Comparison of ENCODE assay signal across 2 cellular contexts in the genomic region with DNA sequence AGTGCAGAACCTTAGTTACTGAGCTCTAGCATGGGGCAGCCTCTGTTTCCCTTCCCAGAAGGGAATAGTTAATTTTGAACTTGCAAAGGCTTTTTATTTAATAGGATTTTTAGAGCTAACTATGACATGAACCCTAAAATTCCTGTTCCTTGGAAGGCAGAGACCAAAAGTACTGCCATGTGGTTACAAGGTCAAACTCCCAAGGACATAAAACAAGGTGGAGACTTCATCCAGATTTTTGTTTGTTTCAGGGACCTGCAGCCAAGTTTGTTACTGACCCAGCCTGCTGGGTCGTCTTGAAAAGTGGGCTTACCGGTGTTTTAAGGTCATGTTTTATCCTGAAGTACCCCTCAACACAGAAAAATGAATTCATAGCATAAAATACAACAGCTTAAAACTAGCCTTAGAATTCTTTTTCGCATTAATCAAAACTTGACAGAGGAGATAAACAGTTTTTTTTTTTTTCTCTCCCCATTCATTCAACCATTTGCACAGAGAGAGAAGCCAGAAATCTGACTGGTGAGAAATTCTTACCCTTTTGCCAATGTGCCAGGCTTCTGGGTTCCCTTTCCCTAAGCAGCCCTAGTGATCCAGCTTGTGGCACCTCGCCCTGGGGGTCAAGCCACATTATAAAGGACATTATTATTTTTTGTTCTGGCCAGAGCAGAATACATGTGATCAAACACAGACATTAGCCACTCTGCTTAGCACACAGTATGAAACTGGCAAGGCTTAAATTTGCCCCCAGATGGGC.
TF ChIP-seq lines count a peak whose summit lies in the region.

No MANE protein-coding gene starts in this region.

TF ChIP-seq in K562, 482 proteins besides CTCF, POLR2A, EP300 and RAD21:
- TF ChIP-seq L3MBTL2 (IDR thresholded peaks at IDR 0.05): no peak
- TF ChIP-seq ESRRA (IDR thresholded peaks at IDR 0.05; ENCODE audit: borderline replicate concordance, low read depth): 0 out of 2 replicates have a peak, but pooled peaks have one; percentile 36
- TF ChIP-seq NONO (IDR thresholded peaks at IDR 0.05; ENCODE audit: low read depth in 2 of 2, low read length in 1 of 2): no peak
- TF ChIP-seq, protein P1, sequence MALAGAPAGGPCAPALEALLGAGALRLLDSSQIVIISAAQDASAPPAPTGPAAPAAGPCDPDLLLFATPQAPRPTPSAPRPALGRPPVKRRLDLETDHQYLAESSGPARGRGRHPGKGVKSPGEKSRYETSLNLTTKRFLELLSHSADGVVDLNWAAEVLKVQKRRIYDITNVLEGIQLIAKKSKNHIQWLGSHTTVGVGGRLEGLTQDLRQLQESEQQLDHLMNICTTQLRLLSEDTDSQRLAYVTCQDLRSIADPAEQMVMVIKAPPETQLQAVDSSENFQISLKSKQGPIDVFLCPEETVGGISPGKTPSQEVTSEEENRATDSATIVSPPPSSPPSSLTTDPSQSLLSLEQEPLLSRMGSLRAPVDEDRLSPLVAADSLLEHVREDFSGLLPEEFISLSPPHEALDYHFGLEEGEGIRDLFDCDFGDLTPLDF (CRISPR knock-in tag; IDR thresholded peaks at IDR 0.05): no peak
- no peak for TF ChIP-seq TEAD2 (tag; IDR thresholded peaks at IDR 0.05)
- TF ChIP-seq, protein P2, sequence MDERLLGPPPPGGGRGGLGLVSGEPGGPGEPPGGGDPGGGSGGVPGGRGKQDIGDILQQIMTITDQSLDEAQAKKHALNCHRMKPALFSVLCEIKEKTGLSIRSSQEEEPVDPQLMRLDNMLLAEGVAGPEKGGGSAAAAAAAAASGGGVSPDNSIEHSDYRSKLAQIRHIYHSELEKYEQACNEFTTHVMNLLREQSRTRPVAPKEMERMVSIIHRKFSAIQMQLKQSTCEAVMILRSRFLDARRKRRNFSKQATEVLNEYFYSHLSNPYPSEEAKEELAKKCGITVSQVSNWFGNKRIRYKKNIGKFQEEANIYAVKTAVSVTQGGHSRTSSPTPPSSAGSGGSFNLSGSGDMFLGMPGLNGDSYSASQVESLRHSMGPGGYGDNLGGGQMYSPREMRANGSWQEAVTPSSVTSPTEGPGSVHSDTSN (CRISPR knock-in tag; IDR thresholded peaks at IDR 0.05; ENCODE audit: low read depth): no peak
- TF ChIP-seq, protein P2 (tag; conservative IDR thresholded peaks at IDR 0.05; ENCODE audit: low read depth): peak; percentile 69
- TF ChIP-seq MEIS2 (IDR thresholded peaks at IDR 0.05; ENCODE audit: partially characterized antibody): peak; percentile 55
- TF ChIP-seq, protein P3, sequence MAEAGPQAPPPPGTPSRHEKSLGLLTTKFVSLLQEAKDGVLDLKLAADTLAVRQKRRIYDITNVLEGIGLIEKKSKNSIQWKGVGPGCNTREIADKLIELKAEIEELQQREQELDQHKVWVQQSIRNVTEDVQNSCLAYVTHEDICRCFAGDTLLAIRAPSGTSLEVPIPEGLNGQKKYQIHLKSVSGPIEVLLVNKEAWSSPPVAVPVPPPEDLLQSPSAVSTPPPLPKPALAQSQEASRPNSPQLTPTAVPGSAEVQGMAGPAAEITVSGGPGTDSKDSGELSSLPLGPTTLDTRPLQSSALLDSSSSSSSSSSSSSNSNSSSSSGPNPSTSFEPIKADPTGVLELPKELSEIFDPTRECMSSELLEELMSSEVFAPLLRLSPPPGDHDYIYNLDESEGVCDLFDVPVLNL (CRISPR knock-in tag; IDR thresholded peaks at IDR 0.05; ENCODE audit: low read depth): no peak
- TF ChIP-seq LEF1 (IDR thresholded peaks at IDR 0.05): no peak
- TF ChIP-seq COPS2 (conservative IDR thresholded peaks at IDR 0.05): no peak
- TF ChIP-seq ATF1 (CRISPR knock-in tag; IDR thresholded peaks at IDR 0.05): no peak
- TF ChIP-seq ATF1 (tag; IDR thresholded peaks at IDR 0.05): no peak
- no peak for TF ChIP-seq YBX1 (IDR thresholded peaks at IDR 0.05)
- TF ChIP-seq CTBP1 (IDR thresholded peaks at IDR 0.05; ENCODE audit: borderline replicate concordance): no peak
- TF ChIP-seq EZH2 (IDR thresholded peaks at IDR 0.05; ENCODE audit: borderline replicate concordance, low read depth, low read length): no peak
TF ChIP-seq in K562: peak in this region for 3.

TF ChIP-seq in HEK293T, 16 proteins besides CTCF, POLR2A, EP300 and RAD21:
- no peak for TF ChIP-seq L3MBTL2 (conservative IDR thresholded peaks at IDR 0.05)
- TF ChIP-seq TARDBP (IDR thresholded peaks at IDR 0.05): no peak
- TF ChIP-seq BHLHE40 (IDR thresholded peaks at IDR 0.05; ENCODE audit: borderline replicate concordance): no peak
- TF ChIP-seq LEF1 (IDR thresholded peaks at IDR 0.05; ENCODE audit: borderline replicate concordance): no peak
- no peak for TF ChIP-seq NFRKB (IDR thresholded peaks at IDR 0.05)
- no peak for TF ChIP-seq ZNF384 (IDR thresholded peaks at IDR 0.05)
- no peak for TF ChIP-seq CTBP1 (IDR thresholded peaks at IDR 0.05; ENCODE audit: borderline replicate concordance)
- no peak for TF ChIP-seq ARNT (IDR thresholded peaks at IDR 0.05)
- no peak for TF ChIP-seq HDGF (IDR thresholded peaks at IDR 0.05; ENCODE audit: borderline replicate concordance)
- TF ChIP-seq SUZ12 (IDR thresholded peaks at IDR 0.05): no peak
- TF ChIP-seq SP1 (IDR thresholded peaks at IDR 0.05): no peak
- no peak for TF ChIP-seq FOXK2 (IDR thresholded peaks at IDR 0.05)
